13 cellular contexts compared by ENCODE assay signal in genomic region chr6:11007715-11008608, GRCh38. TPM values are rescaled to one million over a fixed set of nuclear protein-coding genes. Genes with fewer than 3 reads are reported as not detected.
DNase-seq lines count a peak whose midpoint lies in the region; ATAC-seq and TF ChIP-seq lines count a peak whose summit lies in the region.
"Had no signal": no experiment of that assay in that cellular context is flagged by ENCODE, and none has a peak within 500 bp of the region (broad histone marks: within the 10 kb centered on the region; RNA-seq: fewer than 3 reads in every experiment).

No MANE protein-coding gene starts in this region.

- TF ChIP-seq CTCF in C4-2B (conservative IDR thresholded peaks at IDR 0.05) = no peak

- no peak overlapping the region for H3K4me3 Mint-ChIP-seq in activated T-helper 17 cell treated with anti-CD3 and anti-CD28 coated beads, Interleukin-2, amount 50 U/mL, for 72 hours
- H3K4me3 Mint-ChIP-seq: natural killer cell treated with Interleukin-12 subunit alpha and Interleukin-12 subunit beta and Interleukin-15 and Interleukin-18, amount 100 ng/mL, for 72 hours; stimulated activated memory B cell treated with anti-CD40 and anti-IgM and Interleukin-4, amounts not matched to agents 10 μg/mL and 1 μg/mL and 100 μg/mL, for 72 hours had no signal

- ATAC-seq in activated T-helper 17 cell treated with anti-CD3 and anti-CD28 coated beads, Interleukin-2, amount 50 U/mL, for 72 hours (replicated peaks) = peak; percentile 76
- ATAC-seq: stimulated activated memory B cell treated with anti-CD40 and anti-IgM and Interleukin-4, amounts not matched to agents 10 μg/mL and 1 μg/mL and 100 μg/mL, for 72 hours had no signal

- H3K9me3 Mint-ChIP-seq in activated T-helper 17 cell treated with anti-CD3 and anti-CD28 coated beads, Interleukin-2, amount 50 U/mL, for 72 hours = no peaks in the 10 kb centered on the region
- H3K9me3 Mint-ChIP-seq: natural killer cell treated with Interleukin-12 subunit alpha and Interleukin-12 subunit beta and Interleukin-15 and Interleukin-18, amount 100 ng/mL, for 72 hours; stimulated activated memory B cell treated with anti-CD40 and anti-IgM and Interleukin-4, amounts not matched to agents 10 μg/mL and 1 μg/mL and 100 μg/mL, for 72 hours had no signal

- H3K27ac Mint-ChIP-seq in activated T-helper 17 cell treated with anti-CD3 and anti-CD28 coated beads, Interleukin-2, amount 50 U/mL, for 72 hours = no peak overlapping the region
- H3K27ac Mint-ChIP-seq: natural killer cell treated with Interleukin-12 subunit alpha and Interleukin-12 subunit beta and Interleukin-15 and Interleukin-18, amount 100 ng/mL, for 72 hours; stimulated activated memory B cell treated with anti-CD40 and anti-IgM and Interleukin-4, amounts not matched to agents 10 μg/mL and 1 μg/mL and 100 μg/mL, for 72 hours had no signal

- no peaks in the 10 kb centered on the region for H3K4me1 Mint-ChIP-seq in activated T-helper 17 cell treated with anti-CD3 and anti-CD28 coated beads, Interleukin-2, amount 50 U/mL, for 72 hours
- H3K4me1 Mint-ChIP-seq: stimulated activated memory B cell treated with anti-CD40 and anti-IgM and Interleukin-4, amounts not matched to agents 10 μg/mL and 1 μg/mL and 100 μg/mL, for 72 hours had no signal

- no peaks in the 10 kb centered on the region for H3K36me3 Mint-ChIP-seq in activated T-helper 17 cell treated with anti-CD3 and anti-CD28 coated beads, Interleukin-2, amount 50 U/mL, for 72 hours (ENCODE audit: low read depth)
- H3K36me3 Mint-ChIP-seq: natural killer cell treated with Interleukin-12 subunit alpha and Interleukin-12 subunit beta and Interleukin-15 and Interleukin-18, amount 100 ng/mL, for 72 hours; stimulated activated memory B cell treated with anti-CD40 and anti-IgM and Interleukin-4, amounts not matched to agents 10 μg/mL and 1 μg/mL and 100 μg/mL, for 72 hours had no signal

- DNase-seq in HT1080 (ENCODE audit: low read depth) (peak; percentile 74), iPS-NIHi11 (ENCODE audit: low spot score) (peak; percentile 25), NCI-H1930 (lab: John Stamatoyannopoulos, UW) (no peak), medulla oblongata (ENCODE audit: extremely low spot score) (no peak)
- no peak for DNase-seq in stimulated activated CD4-positive, alpha-beta T cell treated with anti-CD3 and anti-CD28 coated beads, Interleukin-4, amount 100 ng/mL, for 1 hour
- DNase-seq in activated CD4-positive, CD25-positive, alpha-beta regulatory T cell (lab: John Stamatoyannopoulos, UW) = no peak
- DNase-seq: dorsolateral prefrontal cortex, NCI-H2171, SIG-M5 had no signal

- H3K27ac ChIP-seq in C4-2B = peak overlapping the region; percentile 66

- peaks cover 15% of the 10 kb centered on the region for H3K27me3 Mint-ChIP-seq in activated T-helper 17 cell treated with anti-CD3 and anti-CD28 coated beads, Interleukin-2, amount 50 U/mL, for 72 hours

RNA-seq across cellular contexts. Expression of gene ELOVL2, which starts 36.1 kb away (rescaled TPM):
- 2.3 and 3.3 TPM in 2 replicates for total RNA-seq in HT1080 (2014; rRNA removed; shearing (Covaris generic))
- 1.8 and 2.0 TPM in 2 replicates for polyA plus RNA-seq in HT1080 (2015; cell fraction: cytosol; rRNA removed)
- 0.60 and 0.77 TPM in 2 replicates for polyA plus RNA-seq in HT1080 (2015; cell fraction: nucleus; rRNA removed)
- total RNA-seq in activated T-helper 17 cell treated with anti-CD3 and anti-CD28 coated beads, Interleukin-2, amount 50 U/mL, for 72 hours = not detected
- total RNA-seq: natural killer cell treated with Interleukin-12 subunit alpha and Interleukin-12 subunit beta and Interleukin-15 and Interleukin-18, amount 100 ng/mL, for 72 hours had no signal

Comparison
In these comparisons a context has a peak if more than half of its experiments do, and no peak if none do; other contexts are left out.
1. DNase-seq: peak in HT1080 (single experiment) and iPS-NIHi11 (single experiment); none in NCI-H1930 (0 of 2), stimulated activated CD4-positive, alpha-beta T cell treated with anti-CD3 and anti-CD28 coated beads, Interleukin-4, amount 100 ng/mL, for 1 hour (single experiment), medulla oblongata (single experiment) and activated CD4-positive, CD25-positive, alpha-beta regulatory T cell (0 of 4).